ENCODE assay signal across 8 cellular contexts in genomic region chr18:77130229-77131099, GRCh38. TPM values are rescaled to one million over a fixed set of nuclear protein-coding genes. Genes with fewer than 3 reads are reported as not detected.
DNase-seq lines count a peak whose midpoint lies in the region; ATAC-seq and TF ChIP-seq lines count a peak whose summit lies in the region.

No MANE protein-coding gene starts in this region.

- peaks cover 70 to 73% (median 70%) of the 10 kb centered on the region in 3 donors for H3K4me1 Mint-ChIP-seq in CD8-positive, alpha-beta memory T cell
- peaks cover 17% of the 10 kb centered on the region for H3K4me1 Mint-ChIP-seq in nephron progenitor cell

- H3K4me1 ChIP-seq in CD8-positive, alpha-beta memory T cell (ENCODE audit: insufficient read depth, low read length): peaks cover 64% of the 10 kb centered on the region
- peaks cover 46% of the 10 kb centered on the region for H3K4me1 ChIP-seq in OCI-LY3 (ENCODE audit: low read length)

- ATAC-seq in GM21367 (IDR thresholded peaks at IDR 0.05; ENCODE audit: unreplicated experiment): no peak

- peak overlapping the region; percentile 91 for H3K9ac ChIP-seq in OCI-LY3 (ENCODE audit: low read length)

- DNase-seq in CD8-positive, alpha-beta memory T cell: peak in 2 of 5 donors; percentile 33 to 42
- DNase-seq in choroid plexus epithelial cell (ENCODE audit: low read depth): no peak
- DNase-seq in nephron progenitor cell: no peak
- no peak for DNase-seq in pons (ENCODE audit: low spot score)
- no peak for DNase-seq in NCI-H2196 treated with DMSO at 0.1 percent for 48 hours (lab: John Stamatoyannopoulos, UW; ENCODE audit: unreplicated experiment)
- DNase-seq in NCI-H82 (lab: John Stamatoyannopoulos, UW): no peak

- POLR2A ChIA-PET in CD8-positive, alpha-beta memory T cell (lab: Charles Lee): interaction anchor here (0.6 to 4.5 kb wide), 16 partner anchors 9 to 68 kb away, joined by 3 to 30 read pairs (median 4); no protein-coding TSS in a partner anchor

- H3K79me2 ChIP-seq in OCI-LY3 (ENCODE audit: low read length): peaks cover 64% of the 10 kb centered on the region

- H2AFZ ChIP-seq in OCI-LY3 (ENCODE audit: low read depth, low read length): no peak overlapping the region

- H3K36me3 Mint-ChIP-seq in CD8-positive, alpha-beta memory T cell: peaks cover 0 to 38% (median 7%) of the 10 kb centered on the region in 3 donors
- no peaks in the 10 kb centered on the region for H3K36me3 Mint-ChIP-seq in nephron progenitor cell (ENCODE audit: low read depth)

- H3K4me3 Mint-ChIP-seq in CD8-positive, alpha-beta memory T cell: peak overlapping the region; percentile 97 to 100 (median 98)
- peak overlapping the region; percentile 81 for H3K4me3 Mint-ChIP-seq in nephron progenitor cell

- H3K27me3 ChIP-seq in CD8-positive, alpha-beta memory T cell (ENCODE audit: insufficient read depth, low read length, poor library complexity, severe bottlenecking): no peaks in the 10 kb centered on the region
- peaks cover 11% of the 10 kb centered on the region; the same call in 1 of the 2 replicates for H3K27me3 ChIP-seq in OCI-LY3 (ENCODE audit: low read depth, low read length)

- CTCF ChIA-PET in CD8-positive, alpha-beta memory T cell (lab: Charles Lee): interaction anchor here (0.7 to 3.4 kb wide), 13 partner anchors 8 to 130 kb away, joined by 3 to 19 read pairs (median 4); no protein-coding TSS in a partner anchor

- no peaks in the 10 kb centered on the region for H3K36me3 ChIP-seq in CD8-positive, alpha-beta memory T cell (ENCODE audit: insufficient read depth, low read length)
- peaks cover 36% of the 10 kb centered on the region for H3K36me3 ChIP-seq in OCI-LY3 (replicated peaks; ENCODE audit: low read depth, low read length)

- H3K27ac Mint-ChIP-seq in CD8-positive, alpha-beta memory T cell: peak overlapping the region; percentile 82 to 98 (median 96)
- H3K27ac Mint-ChIP-seq in nephron progenitor cell: no peak overlapping the region

- TF ChIP-seq CTCF in OCI-LY3 (IDR thresholded peaks at IDR 0.05; ENCODE audit: low read depth, low read length): no peak
- no peak for TF ChIP-seq CTCF in choroid plexus epithelial cell (conservative IDR thresholded peaks at IDR 0.05; ENCODE audit: low read depth, low read length)
- TF ChIP-seq CTCF in nephron progenitor cell (IDR thresholded peaks at IDR 0.05): no peak

- H4K20me1 ChIP-seq in OCI-LY3 (ENCODE audit: insufficient read depth, low read length): peaks cover 32% of the 10 kb centered on the region; the same call in 1 of the 2 replicates

- H3K9me3 Mint-ChIP-seq in CD8-positive, alpha-beta memory T cell: no peaks in the 10 kb centered on the region
- H3K9me3 Mint-ChIP-seq in nephron progenitor cell: peaks cover 4% of the 10 kb centered on the region

- peak overlapping the region; percentile 75 for H3K4me3 ChIP-seq in CD8-positive, alpha-beta memory T cell (ENCODE audit: low read length)
- H3K4me3 ChIP-seq in OCI-LY3 (ENCODE audit: low read length): peak overlapping the region; percentile 81
- H3K4me3 ChIP-seq in choroid plexus epithelial cell (ENCODE audit: low read depth, low read length): peak overlapping the region; percentile 68

- H3K27me3 Mint-ChIP-seq in CD8-positive, alpha-beta memory T cell: peaks cover 0 to 3% of the 10 kb centered on the region in 2 donors
- H3K27me3 Mint-ChIP-seq in nephron progenitor cell (ENCODE audit: low read depth, poor library complexity): peaks cover 80% of the 10 kb centered on the region

- no peaks in the 10 kb centered on the region for H3K9me3 ChIP-seq in CD8-positive, alpha-beta memory T cell (ENCODE audit: low read length)
- no peaks in the 10 kb centered on the region for H3K9me3 ChIP-seq in OCI-LY3 (ENCODE audit: insufficient read depth, low read length)

- peak overlapping the region; percentile 71 for H3K27ac ChIP-seq in CD8-positive, alpha-beta memory T cell (ENCODE audit: low read depth, low read length)
- H3K27ac ChIP-seq in OCI-LY3 (ENCODE audit: low read length): no peak overlapping the region

- H3K4me2 ChIP-seq in OCI-LY3 (ENCODE audit: low read length): peak overlapping the region; percentile 81

RNA-seq across cellular contexts. Expression of gene MBP, which starts 2.1 kb away (rescaled TPM):
- 10 to 100 TPM; 59.5 to 60.0 TPM for total RNA-seq in CD8-positive, alpha-beta memory T cell
- polyA plus RNA-seq in CD8-positive, alpha-beta memory T cell: 196 TPM
